ENCODE assay signal across 16 cellular contexts in genomic region chr18:13120967-13121586, GRCh38.
DNase-seq lines count a peak whose midpoint lies in the region; ATAC-seq, FAIRE-seq and TF ChIP-seq lines count a peak whose summit lies in the region.
"Had no signal": no experiment of that assay in that cellular context is flagged by ENCODE, and none has a peak within 500 bp of the region (broad histone marks: within the 10 kb centered on the region; RNA-seq: fewer than 3 reads in every experiment).

No MANE protein-coding gene starts in this region.

- no peaks in the 10 kb centered on the region for H3K27me3 Mint-ChIP-seq in activated CD4-positive, alpha-beta memory T cell treated with anti-CD3 and anti-CD28 coated beads, Interleukin-2, amount 10 ng/mL, durations not matched to agents 7 days and 5 days
- H3K27me3 Mint-ChIP-seq: activated naive CD8-positive, alpha-beta T cell treated with anti-CD3 and anti-CD28 coated beads, Interleukin-2, amount 10 ng/mL, durations not matched to agents 7 days and 5 days had no signal

- H3K4me3 Mint-ChIP-seq in activated CD4-positive, alpha-beta memory T cell treated with anti-CD3 and anti-CD28 coated beads, Interleukin-2, amount 10 ng/mL, durations not matched to agents 7 days and 5 days, result no peak overlapping the region
- H3K4me3 Mint-ChIP-seq: activated naive CD8-positive, alpha-beta T cell treated with anti-CD3 and anti-CD28 coated beads, Interleukin-2, amount 10 ng/mL, durations not matched to agents 7 days and 5 days had no signal

- CTCF ChIA-PET in activated CD4-positive, alpha-beta memory T cell treated with anti-CD3 and anti-CD28 coated beads, Interleukin-2, amount 10 ng/mL, durations not matched to agents 7 days and 5 days (lab: Charles Lee), result interaction anchor here (0.6 to 1.9 kb wide), 3 partner anchors 39 to 163 kb away, joined by 3 to 5 read pairs (median 5); no protein-coding TSS in a partner anchor

- POLR2A ChIA-PET in activated CD4-positive, alpha-beta memory T cell treated with anti-CD3 and anti-CD28 coated beads, Interleukin-2, amount 10 ng/mL, durations not matched to agents 7 days and 5 days (lab: Charles Lee), result no interaction called here

- H3K9me3 Mint-ChIP-seq in activated CD4-positive, alpha-beta memory T cell treated with anti-CD3 and anti-CD28 coated beads, Interleukin-2, amount 10 ng/mL, durations not matched to agents 7 days and 5 days, result no peaks in the 10 kb centered on the region
- H3K9me3 Mint-ChIP-seq: activated naive CD8-positive, alpha-beta T cell treated with anti-CD3 and anti-CD28 coated beads, Interleukin-2, amount 10 ng/mL, durations not matched to agents 7 days and 5 days had no signal

- FAIRE-seq in RCC 7860 (lab: Jason Lieb, UNC), result no peak
- FAIRE-seq: HTR-8/SVneo had no signal

- no peak overlapping the region for H3K4me3 ChIP-seq in astrocyte of the cerebellum (ENCODE audit: low read depth, low read length)
- H3K4me3 ChIP-seq: dorsolateral prefrontal cortex, tibial nerve had no signal

- DNase-seq in GM03348 (ENCODE audit: low spot score) (peak; percentile 59), astrocyte of the cerebellum (ENCODE audit: low read depth) (peak; percentile 62), fibroblast of the conjunctiva (ENCODE audit: low read depth) (peak; percentile 18), putamen (ENCODE audit: low spot score) (peak; percentile 22), RCC 7860 (ENCODE audit: low spot score) (no peak)
- no peak for DNase-seq in NK-92 treated with Interleukin-12 subunit alpha and Interleukin-12 subunit beta, amount 100 ng/mL, for 24 hours (lab: John Stamatoyannopoulos, UW)
- no peak for DNase-seq in activated CD4-positive, alpha-beta memory T cell treated with anti-CD3 and anti-CD28 coated beads, Interleukin-2, amount 10 ng/mL, durations not matched to agents 7 days and 5 days
- DNase-seq: activated CD4-positive, alpha-beta T cell treated with anti-CD3 and anti-CD28 coated beads for 48 hours; activated naive CD8-positive, alpha-beta T cell treated with anti-CD3 and anti-CD28 coated beads, Interleukin-2, amount 10 ng/mL, durations not matched to agents 7 days and 5 days; dorsolateral prefrontal cortex; MM.1S; NCI-H2029; NCI-H774 had no signal

- in situ Hi-C loops in astrocyte of the cerebellum (cut with HindIII; ENCODE audit: low sequenced_read_pairs), result no loop called here

- H3K4me1 Mint-ChIP-seq in activated CD4-positive, alpha-beta memory T cell treated with anti-CD3 and anti-CD28 coated beads, Interleukin-2, amount 10 ng/mL, durations not matched to agents 7 days and 5 days, result peaks cover 6% of the 10 kb centered on the region

- TF ChIP-seq CTCF in astrocyte of the cerebellum (IDR thresholded peaks at IDR 0.05; ENCODE audit: low read depth, low read length, missing control alignments), result no peak

- no peak for ATAC-seq in GM19351 (IDR thresholded peaks at IDR 0.05; ENCODE audit: unreplicated experiment)

- peaks cover 29% of the 10 kb centered on the region for H3K36me3 Mint-ChIP-seq in activated CD4-positive, alpha-beta memory T cell treated with anti-CD3 and anti-CD28 coated beads, Interleukin-2, amount 10 ng/mL, durations not matched to agents 7 days and 5 days (ENCODE audit: low read depth)

- H3K27ac Mint-ChIP-seq in activated CD4-positive, alpha-beta memory T cell treated with anti-CD3 and anti-CD28 coated beads, Interleukin-2, amount 10 ng/mL, durations not matched to agents 7 days and 5 days, result no peak overlapping the region
- H3K27ac Mint-ChIP-seq: activated naive CD8-positive, alpha-beta T cell treated with anti-CD3 and anti-CD28 coated beads, Interleukin-2, amount 10 ng/mL, durations not matched to agents 7 days and 5 days had no signal

Comparison
In these comparisons a context has a peak if more than half of its experiments do, and no peak if none do; other contexts are left out.
1. DNase-seq: peak in GM03348 (single experiment), astrocyte of the cerebellum (single experiment), fibroblast of the conjunctiva (single experiment) and putamen (single experiment); none in NK-92 treated with Interleukin-12 subunit alpha and Interleukin-12 subunit beta, amount 100 ng/mL, for 24 hours (single experiment), RCC 7860 (single experiment) and activated CD4-positive, alpha-beta memory T cell treated with anti-CD3 and anti-CD28 coated beads, Interleukin-2, amount 10 ng/mL, durations not matched to agents 7 days and 5 days (single experiment).